1 cellular context compared by ENCODE assay signal in the genomic region with DNA sequence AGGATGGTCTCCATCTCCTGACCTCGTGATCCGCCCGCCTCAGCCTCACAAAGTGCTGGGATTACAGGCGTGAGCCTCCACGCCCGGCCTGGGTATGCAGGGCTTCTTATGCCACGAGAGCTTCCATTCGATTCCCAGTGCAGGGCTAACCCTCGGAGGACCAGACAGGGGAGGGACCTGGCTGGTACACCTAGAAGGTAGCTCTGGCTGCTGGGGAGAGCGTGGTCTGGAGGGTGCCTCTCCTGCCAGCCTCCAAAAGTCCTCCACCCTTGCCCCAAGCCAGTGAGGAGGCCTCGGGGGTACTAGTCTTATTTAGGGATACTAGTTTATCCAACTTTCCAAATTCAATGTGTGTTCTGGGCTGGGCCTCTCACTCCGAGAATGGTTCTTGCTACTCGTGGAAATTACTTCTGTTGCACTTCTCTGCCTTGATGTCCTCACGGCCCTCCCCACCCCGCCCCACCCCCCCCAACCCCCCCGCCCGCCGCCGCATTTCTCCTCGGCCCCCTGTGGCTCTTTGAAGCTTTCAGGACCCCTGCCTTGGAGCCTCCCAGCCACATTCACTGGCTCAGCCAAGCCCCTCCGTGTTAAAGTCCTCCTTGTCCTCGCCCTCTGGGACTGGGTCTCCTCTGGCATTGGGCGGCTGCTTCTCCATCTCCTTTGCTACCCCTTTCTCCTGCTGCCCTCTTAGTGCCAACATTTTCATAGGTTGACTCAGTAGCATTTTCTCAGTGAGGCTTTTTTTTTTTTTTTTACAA.
TF ChIP-seq lines count a peak whose summit lies in the region.

No MANE protein-coding gene starts in this region.

TF ChIP-seq in GM23338, 12 proteins besides CTCF, POLR2A, EP300 and RAD21 (continued from another document):
- TF ChIP-seq, protein P1, sequence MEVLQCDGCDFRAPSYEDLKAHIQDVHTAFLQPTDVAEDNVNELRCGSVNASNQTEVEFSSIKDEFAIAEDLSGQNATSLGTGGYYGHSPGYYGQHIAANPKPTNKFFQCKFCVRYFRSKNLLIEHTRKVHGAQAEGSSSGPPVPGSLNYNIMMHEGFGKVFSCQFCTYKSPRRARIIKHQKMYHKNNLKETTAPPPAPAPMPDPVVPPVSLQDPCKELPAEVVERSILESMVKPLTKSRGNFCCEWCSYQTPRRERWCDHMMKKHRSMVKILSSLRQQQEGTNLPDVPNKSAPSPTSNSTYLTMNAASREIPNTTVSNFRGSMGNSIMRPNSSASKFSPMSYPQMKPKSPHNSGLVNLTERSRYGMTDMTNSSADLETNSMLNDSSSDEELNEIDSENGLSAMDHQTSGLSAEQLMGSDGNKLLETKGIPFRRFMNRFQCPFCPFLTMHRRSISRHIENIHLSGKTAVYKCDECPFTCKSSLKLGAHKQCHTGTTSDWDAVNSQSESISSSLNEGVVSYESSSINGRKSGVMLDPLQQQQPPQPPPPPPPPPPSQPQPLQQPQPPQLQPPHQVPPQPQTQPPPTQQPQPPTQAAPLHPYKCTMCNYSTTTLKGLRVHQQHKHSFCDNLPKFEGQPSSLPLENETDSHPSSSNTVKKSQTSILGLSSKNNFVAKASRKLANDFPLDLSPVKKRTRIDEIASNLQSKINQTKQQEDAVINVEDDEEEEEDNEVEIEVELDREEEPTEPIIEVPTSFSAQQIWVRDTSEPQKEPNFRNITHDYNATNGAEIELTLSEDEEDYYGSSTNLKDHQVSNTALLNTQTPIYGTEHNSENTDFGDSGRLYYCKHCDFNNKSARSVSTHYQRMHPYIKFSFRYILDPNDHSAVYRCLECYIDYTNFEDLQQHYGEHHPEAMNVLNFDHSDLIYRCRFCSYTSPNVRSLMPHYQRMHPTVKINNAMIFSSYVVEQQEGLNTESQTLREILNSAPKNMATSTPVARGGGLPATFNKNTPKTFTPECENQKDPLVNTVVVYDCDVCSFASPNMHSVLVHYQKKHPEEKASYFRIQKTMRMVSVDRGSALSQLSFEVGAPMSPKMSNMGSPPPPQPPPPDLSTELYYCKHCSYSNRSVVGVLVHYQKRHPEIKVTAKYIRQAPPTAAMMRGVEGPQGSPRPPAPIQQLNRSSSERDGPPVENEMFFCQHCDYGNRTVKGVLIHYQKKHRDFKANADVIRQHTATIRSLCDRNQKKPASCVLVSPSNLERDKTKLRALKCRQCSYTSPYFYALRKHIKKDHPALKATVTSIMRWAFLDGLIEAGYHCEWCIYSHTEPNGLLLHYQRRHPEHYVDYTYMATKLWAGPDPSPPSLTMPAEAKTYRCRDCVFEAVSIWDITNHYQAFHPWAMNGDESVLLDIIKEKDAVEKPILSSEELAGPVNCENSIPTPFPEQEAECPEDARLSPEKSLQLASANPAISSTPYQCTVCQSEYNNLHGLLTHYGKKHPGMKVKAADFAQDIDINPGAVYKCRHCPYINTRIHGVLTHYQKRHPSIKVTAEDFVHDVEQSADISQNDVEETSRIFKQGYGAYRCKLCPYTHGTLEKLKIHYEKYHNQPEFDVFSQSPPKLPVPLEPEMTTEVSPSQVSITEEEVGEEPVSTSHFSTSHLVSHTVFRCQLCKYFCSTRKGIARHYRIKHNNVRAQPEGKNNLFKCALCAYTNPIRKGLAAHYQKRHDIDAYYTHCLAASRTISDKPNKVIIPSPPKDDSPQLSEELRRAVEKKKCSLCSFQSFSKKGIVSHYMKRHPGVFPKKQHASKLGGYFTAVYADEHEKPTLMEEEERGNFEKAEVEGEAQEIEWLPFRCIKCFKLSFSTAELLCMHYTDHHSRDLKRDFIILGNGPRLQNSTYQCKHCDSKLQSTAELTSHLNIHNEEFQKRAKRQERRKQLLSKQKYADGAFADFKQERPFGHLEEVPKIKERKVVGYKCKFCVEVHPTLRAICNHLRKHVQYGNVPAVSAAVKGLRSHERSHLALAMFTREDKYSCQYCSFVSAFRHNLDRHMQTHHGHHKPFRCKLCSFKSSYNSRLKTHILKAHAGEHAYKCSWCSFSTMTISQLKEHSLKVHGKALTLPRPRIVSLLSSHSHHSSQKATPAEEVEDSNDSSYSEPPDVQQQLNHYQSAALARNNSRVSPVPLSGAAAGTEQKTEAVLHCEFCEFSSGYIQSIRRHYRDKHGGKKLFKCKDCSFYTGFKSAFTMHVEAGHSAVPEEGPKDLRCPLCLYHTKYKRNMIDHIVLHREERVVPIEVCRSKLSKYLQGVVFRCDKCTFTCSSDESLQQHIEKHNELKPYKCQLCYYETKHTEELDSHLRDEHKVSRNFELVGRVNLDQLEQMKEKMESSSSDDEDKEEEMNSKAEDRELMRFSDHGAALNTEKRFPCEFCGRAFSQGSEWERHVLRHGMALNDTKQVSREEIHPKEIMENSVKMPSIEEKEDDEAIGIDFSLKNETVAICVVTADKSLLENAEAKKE (CRISPR knock-in tag; IDR thresholded peaks at IDR 0.05), result no peak
- TF ChIP-seq CREB1 (CRISPR knock-in tag; IDR thresholded peaks at IDR 0.05; ENCODE audit: low read depth) (no peak), EZH2phosphoT487 (IDR thresholded peaks at IDR 0.05; ENCODE audit: unreplicated experiment) (no peak)
TF ChIP-seq in GM23338: peak in this region for 0.
